ENCODE assay signal across 8 cellular contexts in genomic region chr17:29760279-29760721, GRCh38.
A peak's percentile ranks its signal among the peaks of the same experiment; 100 is the strongest.
DNase-seq lines count a peak whose midpoint lies in the region; ATAC-seq, FAIRE-seq and TF ChIP-seq lines count a peak whose summit lies in the region.

No MANE protein-coding gene starts in this region.

- H3K27me3 ChIP-seq in SJCRH30, result no peaks in the 10 kb centered on the region
- H3K27me3 ChIP-seq in adipocyte (replicated peaks; ENCODE audit: control insufficient read depth, insufficient read depth, low read length), result no peaks in the 10 kb centered on the region

- H3K27ac ChIP-seq in SJCRH30 (no peak overlapping the region), kidney (ENCODE audit: low read depth in 2 of 2, low read length in 2 of 2) (peak overlapping the region in 1 of 2 donors; percentile 76)

- FAIRE-seq in kidney (lab: Jason Lieb, UNC), result no peak

- H3K9ac ChIP-seq in adipocyte (ENCODE audit: low read length) (peak overlapping the region; percentile 88), kidney (ENCODE audit: low read length in 2 of 2) (peak overlapping the region; percentile 36 to 56)

- intact Hi-C loops in kidney (cut with DNase I), result no loop called here

- H3K9me3 ChIP-seq in SJCRH30 (replicated peaks) (no peaks in the 10 kb centered on the region), adipocyte (ENCODE audit: control insufficient read depth, low read length) (no peaks in the 10 kb centered on the region), kidney (ENCODE audit: control insufficient read depth in 1 of 2, low read length in 2 of 2) (no peaks in the 10 kb centered on the region)

- H3K36me3 ChIP-seq in SJCRH30 (peaks cover 2% of the 10 kb centered on the region; the same call in 1 of the 2 replicates), adipocyte (ENCODE audit: control insufficient read depth, insufficient read depth, low read length, severe bottlenecking) (no peaks in the 10 kb centered on the region), kidney (ENCODE audit: control insufficient read depth in 1 of 2, insufficient read depth in 2 of 2, low read length in 2 of 2) (no peaks in the 10 kb centered on the region)

- TF ChIP-seq CTCF in kidney (IDR thresholded peaks at IDR 0.05; ENCODE audit: borderline replicate concordance, extremely low read depth, insufficient read depth), result no peak

- ATAC-seq in HG02571 (IDR thresholded peaks at IDR 0.05; ENCODE audit: unreplicated experiment), result peak; percentile 41

- H3K4me3 ChIP-seq in SJCRH30 (peak overlapping the region; percentile 58), adipocyte (ENCODE audit: low read length) (peak overlapping the region; percentile 84), kidney (ENCODE audit: low read length in 2 of 2) (peak overlapping the region; percentile 73 to 81)

- DNase-seq in EH (ENCODE audit: low read depth) (peak; percentile 27), SJCRH30 (peak in 1 of 2 experiments; percentile 24), adipocyte (ENCODE audit: low read depth) (peak; percentile 52), kidney (no peak), cortex of kidney (lab: John Stamatoyannopoulos, UW) (no peak), COLO829 (ENCODE audit: low spot score) (no peak)
- DNase-seq in stimulated activated CD4-positive, alpha-beta T cell treated with anti-CD3 and anti-CD28 coated beads, Interleukin-4, amount 100 ng/mL, for 24 hours, result peak; percentile 65

- no peaks in the 10 kb centered on the region for H3K4me1 ChIP-seq in SJCRH30
- H3K4me1 ChIP-seq in adipocyte (ENCODE audit: control insufficient read depth, insufficient read depth, low read length), result peaks cover 10% of the 10 kb centered on the region
- no peaks in the 10 kb centered on the region for H3K4me1 ChIP-seq in kidney (ENCODE audit: control insufficient read depth in 1 of 2, insufficient read depth in 1 of 2, low read depth in 1 of 2, low read length in 2 of 2)

Comparison
In these comparisons a context has a peak if more than half of its experiments do, and no peak if none do; other contexts are left out.
1. DNase-seq: peak in EH (single experiment), adipocyte (single experiment) and stimulated activated CD4-positive, alpha-beta T cell treated with anti-CD3 and anti-CD28 coated beads, Interleukin-4, amount 100 ng/mL, for 24 hours (single experiment); none in kidney (single experiment), cortex of kidney (single experiment) and COLO829 (single experiment).
2. Peak in every context shown above with its lines, with median percentiles within 50 percentile points of each other: H3K4me3 ChIP-seq.